In genomic region chrX:71367396-71367795, GRCh38 we compare ENCODE assay signal across 9 cellular contexts. TPM values are rescaled to one million over a fixed set of nuclear protein-coding genes. Genes with fewer than 3 reads are reported as not detected.
DNase-seq lines count a peak whose midpoint lies in the region; ATAC-seq and TF ChIP-seq lines count a peak whose summit lies in the region.
"Had no signal": no experiment of that assay in that cellular context is flagged by ENCODE, and none has a peak within 500 bp of the region (broad histone marks: within the 10 kb centered on the region; RNA-seq: fewer than 3 reads in every experiment).

No MANE protein-coding gene starts in this region.

- H3K4me1 ChIP-seq in Peyer's patch: peaks cover 0 to 13% (median 0%) of the 10 kb centered on the region in 4 donors
- H3K4me1 ChIP-seq in ectodermal cell (ENCODE audit: control insufficient read depth, insufficient read depth, low read length): no peaks in the 10 kb centered on the region
- H3K4me1 ChIP-seq in osteoblast (ENCODE audit: insufficient read depth, low read length): peaks cover 4% of the 10 kb centered on the region
- no peaks in the 10 kb centered on the region for H3K4me1 ChIP-seq in aorta (ENCODE audit: control insufficient read depth in 1 of 2, insufficient read depth in 2 of 2, low read length in 2 of 2)

- POLR2A ChIA-PET in CD4-positive, alpha-beta T cell (lab: Charles Lee): interaction anchor here (1.8 to 2.9 kb wide), 7 partner anchors 84 to 1234 kb away, joined by 6 to 89 read pairs (median 34); partner anchors contain the start of genes IGBP1, IL2RG, MED12 and NONO

- peaks cover 50% of the 10 kb centered on the region for H3K36me3 Mint-ChIP-seq in CD4-positive, alpha-beta T cell (ENCODE audit: low read depth)

- 42 to 49% methylated on average over 14 of the region's 14 CpGs for WGBS in ectodermal cell, 2 experiments
- 20 to 53% methylated on average over 14 of the region's 14 CpGs for WGBS in aorta, 2 donors

- H3K27me3 Mint-ChIP-seq in CD4-positive, alpha-beta T cell: no peaks in the 10 kb centered on the region

- no peak for ATAC-seq in CD4-positive, alpha-beta T cell (ENCODE audit: poor library complexity)
- no peak for ATAC-seq in aorta (ENCODE audit: low FRiP score)
- ATAC-seq in GM19397 (IDR thresholded peaks at IDR 0.05; ENCODE audit: unreplicated experiment): no peak

- intact Hi-C loops in CD4-positive, alpha-beta T cell (cut with DNase I, micrococcal nuclease): loop anchor here (2.0 to 10.0 kb wide), 11 partner anchors 81 to 1233 kb away; partner anchors contain the start of genes ZMYM3 (in 2 of the 2), IGBP1 (in 1 of the 2), IL2RG (in 1 of the 2) and NONO (in 1 of the 2)
- intact Hi-C loops in aorta (cut with DNase I): loop anchor here in 1 of 2 donors (10.0 kb wide), 2 partner anchors 113 to 183 kb away; partner anchors contain the start of gene ZMYM3

- peak overlapping the region; percentile 59 to 77 (median 69) for H3K4me3 ChIP-seq in Peyer's patch
- H3K4me3 ChIP-seq in ectodermal cell (ENCODE audit: insufficient read depth, low read depth, low read length): peak overlapping the region; percentile 78
- H3K4me3 ChIP-seq in osteoblast (ENCODE audit: insufficient read depth, low read length): peak overlapping the region; percentile 84
- no peak overlapping the region for H3K4me3 ChIP-seq in aorta (ENCODE audit: low read length in 2 of 2)

- no peaks in the 10 kb centered on the region for H3K9me3 ChIP-seq in CD4-positive, alpha-beta T cell (ENCODE audit: control insufficient read depth, low read length)
- H3K9me3 ChIP-seq in Peyer's patch (no peaks in the 10 kb centered on the region), ectodermal cell (ENCODE audit: control insufficient read depth, low read length) (no peaks in the 10 kb centered on the region), osteoblast (ENCODE audit: low read depth, low read length) (no peaks in the 10 kb centered on the region), aorta (ENCODE audit: control insufficient read depth, low read length) (no peaks in the 10 kb centered on the region)
- H3K9me3 ChIP-seq: mucosa of descending colon had no signal

- peak overlapping the region; percentile 79 for H3K4me2 ChIP-seq in osteoblast (ENCODE audit: insufficient read depth, low read length)

- TF ChIP-seq POLR2A in Peyer's patch (IDR thresholded peaks at IDR 0.05): no peak

- H4K20me1 ChIP-seq in osteoblast (ENCODE audit: insufficient read depth, low read length): peaks cover 4% of the 10 kb centered on the region

- H3K36me3 ChIP-seq in Peyer's patch (no peaks in the 10 kb centered on the region), ectodermal cell (ENCODE audit: control insufficient read depth, insufficient read depth, low read length) (no peaks in the 10 kb centered on the region), osteoblast (ENCODE audit: insufficient read depth, low read length) (peaks cover 13% of the 10 kb centered on the region), aorta (ENCODE audit: control insufficient read depth in 1 of 2, insufficient read depth in 2 of 2, low read length in 1 of 2) (no peaks in the 10 kb centered on the region)

- peak overlapping the region; percentile 98 for H3K4me3 Mint-ChIP-seq in CD4-positive, alpha-beta T cell

- H3K4me1 Mint-ChIP-seq in CD4-positive, alpha-beta T cell (ENCODE audit: low read depth): peaks cover 38% of the 10 kb centered on the region

- DNase-seq in CD4-positive, alpha-beta T cell: no peak
- DNase-seq in Peyer's patch (no peak), osteoblast (ENCODE audit: insufficient read length, low spot score, missing footprints) (no peak), NCI-H1048 (lab: John Stamatoyannopoulos, UW) (no peak), aorta (no peak), HuH-7 (ENCODE audit: low spot score) (no peak)

- peak overlapping the region; percentile 97 for H3K27ac Mint-ChIP-seq in CD4-positive, alpha-beta T cell

- H2AFZ ChIP-seq in osteoblast (ENCODE audit: low read length): no peak overlapping the region

- TF ChIP-seq CTCF in CD4-positive, alpha-beta T cell (IDR thresholded peaks at IDR 0.05): no peak
- TF ChIP-seq CTCF in Peyer's patch (IDR thresholded peaks at IDR 0.05) (no peak), osteoblast (IDR thresholded peaks at IDR 0.05; ENCODE audit: extremely low read depth, low read depth, low read length) (no peak)

- H3K27me3 ChIP-seq in CD4-positive, alpha-beta T cell (ENCODE audit: control insufficient read depth, insufficient read depth, low read length): no peaks in the 10 kb centered on the region
- no peaks in the 10 kb centered on the region for H3K27me3 ChIP-seq in Peyer's patch
- no peaks in the 10 kb centered on the region for H3K27me3 ChIP-seq in ectodermal cell (ENCODE audit: control insufficient read depth, insufficient read depth, low read length, poor library complexity, severe bottlenecking)
- no peaks in the 10 kb centered on the region for H3K27me3 ChIP-seq in osteoblast (ENCODE audit: insufficient read depth, low read length)
- no peaks in the 10 kb centered on the region for H3K27me3 ChIP-seq in aorta (ENCODE audit: control insufficient read depth in 1 of 2, insufficient read depth in 2 of 2, low read length in 1 of 2)

- CTCF ChIA-PET in CD4-positive, alpha-beta T cell (lab: Charles Lee): no interaction called here

- H3K9me3 Mint-ChIP-seq in CD4-positive, alpha-beta T cell: no peaks in the 10 kb centered on the region

- peak overlapping the region; percentile 81 for H3K27ac ChIP-seq in CD4-positive, alpha-beta T cell (ENCODE audit: low read depth, low read length)
- H3K27ac ChIP-seq in Peyer's patch (peak overlapping the region in 3 of 4 donors; percentile 82 to 90 (median 88)), ectodermal cell (ENCODE audit: insufficient read depth, low read depth, low read length, poor library complexity, severe bottlenecking) (no peak overlapping the region), osteoblast (ENCODE audit: low read depth, low read length) (peak overlapping the region; percentile 92), aorta (ENCODE audit: low read depth in 1 of 2, low read length in 2 of 2) (peak overlapping the region in 1 of 2 donors; percentile 90)

- peaks cover 46% of the 10 kb centered on the region for H3K79me2 ChIP-seq in osteoblast (ENCODE audit: insufficient read depth, low read length)

RNA-seq across cellular contexts. Expression of gene TAF1, which starts 1.2 kb away (rescaled TPM):
- 10 to 100 TPM; 61.0 to 62.2 TPM for total RNA-seq in CD4-positive, alpha-beta T cell
- total RNA-seq in Peyer's patch (100 to 1,000 TPM in 1 of 4 donors, 10 to 100 TPM in 3; 47.8 to 301 (median 80.0) TPM), osteoblast (25.0 and 31.1 TPM in 2 replicates), aorta (10 to 100 TPM; 45.0 to 58.5 TPM)
- 30.7 TPM for polyA plus RNA-seq in ectodermal cell (2013, experiment 1 of 4)
- polyA plus RNA-seq in ectodermal cell (2013, experiment 2 of 4): 31.8 TPM
- 24.6 TPM for polyA plus RNA-seq in ectodermal cell (2013, experiment 3 of 4)
- polyA plus RNA-seq in ectodermal cell (2013, experiment 4 of 4): 25.4 TPM
- polyA plus RNA-seq in aorta: 10 to 100 TPM in 1 of 2 donors, 1 to 10 TPM in 1; 5.5 to 15.2 TPM

Comparison
In these comparisons a context has a peak if more than half of its experiments do, and no peak if none do; other contexts are left out.
1. H3K4me3 ChIP-seq: peak in Peyer's patch (4 of 4), ectodermal cell (single experiment) and osteoblast (single experiment); none in aorta (0 of 2).